Comparison of ENCODE assay signal across 8 cellular contexts in genomic region chr6:72619883-72620696, GRCh38. TPM values are rescaled to one million over a fixed set of nuclear protein-coding genes. Genes with fewer than 3 reads are reported as not detected.
DNase-seq lines count a peak whose midpoint lies in the region; ATAC-seq, FAIRE-seq and TF ChIP-seq lines count a peak whose summit lies in the region.

No MANE protein-coding gene starts in this region.

- CTCF ChIA-PET in HepG2 (lab: Yijun Ruan, JAX; ENCODE audit: low intra/inter-chr PET ratio, low total read pairs): no interaction called here
- CTCF ChIA-PET in activated naive CD4-positive, alpha-beta T cell treated with anti-CD3 and anti-CD28 coated beads, Interleukin-2, amount 10 ng/mL, durations not matched to agents 7 days and 5 days (lab: Charles Lee): interaction anchor here (0.7 to 2.9 kb wide), 8 partner anchors 11 to 843 kb away, joined by 3 to 22 read pairs (median 3); no protein-coding TSS in a partner anchor

- H3K9me3 Mint-ChIP-seq in activated naive CD4-positive, alpha-beta T cell treated with anti-CD3 and anti-CD28 coated beads, Interleukin-2, amount 10 ng/mL, durations not matched to agents 7 days and 5 days: no peaks in the 10 kb centered on the region

- TF ChIP-seq RAD21 in HepG2 (CRISPR knock-in tag; IDR thresholded peaks at IDR 0.05): no peak

- H3K27me3 Mint-ChIP-seq in activated naive CD4-positive, alpha-beta T cell treated with anti-CD3 and anti-CD28 coated beads, Interleukin-2, amount 10 ng/mL, durations not matched to agents 7 days and 5 days: peaks cover 7% of the 10 kb centered on the region

- peaks cover 2% of the 10 kb centered on the region for H3K36me3 Mint-ChIP-seq in activated naive CD4-positive, alpha-beta T cell treated with anti-CD3 and anti-CD28 coated beads, Interleukin-2, amount 10 ng/mL, durations not matched to agents 7 days and 5 days

- H3K4me1 Mint-ChIP-seq in activated naive CD4-positive, alpha-beta T cell treated with anti-CD3 and anti-CD28 coated beads, Interleukin-2, amount 10 ng/mL, durations not matched to agents 7 days and 5 days: peaks cover 57% of the 10 kb centered on the region

- peak overlapping the region; percentile 94 for H3K4me3 Mint-ChIP-seq in activated naive CD4-positive, alpha-beta T cell treated with anti-CD3 and anti-CD28 coated beads, Interleukin-2, amount 10 ng/mL, durations not matched to agents 7 days and 5 days

- no peak overlapping the region for H3K4me3 ChIP-seq in right lobe of liver
- H3K4me3 ChIP-seq in HepG2 (replicated peaks in 1 of 3; ENCODE audit: insufficient read depth in 1 of 3, low read depth in 2 of 3, low read length in 3 of 3): no peak overlapping the region
- no peak overlapping the region for H3K4me3 ChIP-seq in SJCRH30
- peak overlapping the region; percentile 63 for H3K4me3 ChIP-seq in left ventricle myocardium inferior
- peak overlapping the region in 3 of 4 donors; percentile 33 to 54 (median 53) for H3K4me3 ChIP-seq in sigmoid colon

- intact Hi-C loops in right lobe of liver (cut with DNase I): loop anchor here in 1 of 2 donors (10.0 kb wide), 1 partner anchor 515 kb away; no protein-coding TSS in a partner anchor
- intact Hi-C loops in HepG2 (cut with micrococcal nuclease; ENCODE audit: unreplicated experiment): no loop called here
- intact Hi-C loops in left ventricle myocardium inferior (cut with micrococcal nuclease): no loop called here
- intact Hi-C loops in sigmoid colon (cut with DNase I): loop anchor here (5.0 kb wide), 1 partner anchor 507 kb away; no protein-coding TSS in a partner anchor

- TF ChIP-seq CTCF in right lobe of liver (IDR thresholded peaks at IDR 0.05) (no peak), HepG2 (CRISPR knock-in tag; IDR thresholded peaks at IDR 0.05) (no peak), left ventricle myocardium inferior (IDR thresholded peaks at IDR 0.05; ENCODE audit: borderline replicate concordance) (no peak), sigmoid colon (IDR thresholded peaks at IDR 0.05) (no peak)

- H3K9me3 ChIP-seq in right lobe of liver (no peaks in the 10 kb centered on the region), HepG2 (ENCODE audit: low read length) (no peaks in the 10 kb centered on the region), SJCRH30 (replicated peaks) (no peaks in the 10 kb centered on the region), left ventricle myocardium inferior (replicated peaks) (no peaks in the 10 kb centered on the region), sigmoid colon (no peaks in the 10 kb centered on the region)

- POLR2A ChIA-PET in HepG2 (lab: Yijun Ruan, JAX): no interaction called here

- no peak overlapping the region for H3K4me2 ChIP-seq in HepG2 (ENCODE audit: low read depth, low read length)

- H2AFZ ChIP-seq in HepG2 (ENCODE audit: low read length): no peak overlapping the region

- peak overlapping the region; percentile 97 for H3K27ac Mint-ChIP-seq in activated naive CD4-positive, alpha-beta T cell treated with anti-CD3 and anti-CD28 coated beads, Interleukin-2, amount 10 ng/mL, durations not matched to agents 7 days and 5 days

- H3K36me3 ChIP-seq in right lobe of liver: no peaks in the 10 kb centered on the region
- H3K36me3 ChIP-seq in HepG2 (replicated peaks in 1 of 2; ENCODE audit: control insufficient read depth in 1 of 2, insufficient read depth in 2 of 2, low read length in 2 of 2): no peaks in the 10 kb centered on the region
- H3K36me3 ChIP-seq in SJCRH30: no peaks in the 10 kb centered on the region
- H3K36me3 ChIP-seq in left ventricle myocardium inferior: no peaks in the 10 kb centered on the region
- no peaks in the 10 kb centered on the region for H3K36me3 ChIP-seq in sigmoid colon

- in situ Hi-C loops in HepG2 (cut with HindIII; ENCODE audit: extremely low pct_ligation_motif_present, low pct_unique_long_range_greater_than_20kb): loop anchor here (10.0 kb wide), 1 partner anchor 515 kb away; no protein-coding TSS in a partner anchor

- no peak for FAIRE-seq in HepG2 (lab: Jason Lieb, UNC)

- DNase-seq in right lobe of liver (peak in 2 of 3 donors; percentile 19 to 44), HepG2 (ENCODE audit: low spot score) (no peak), SJCRH30 (peak; percentile 11 to 31), left ventricle myocardium inferior (peak; percentile 18), sigmoid colon (no peak), LoVo (ENCODE audit: low spot score) (no peak)
- DNase-seq in activated naive CD4-positive, alpha-beta T cell treated with anti-CD3 and anti-CD28 coated beads, Interleukin-2, amount 10 ng/mL, durations not matched to agents 7 days and 5 days: peak; percentile 71

- peaks cover 0 to 8% of the 10 kb centered on the region in 2 donors for H3K27me3 ChIP-seq in right lobe of liver
- H3K27me3 ChIP-seq in HepG2 (ENCODE audit: control insufficient read depth in 1 of 2, insufficient read depth in 2 of 2, low read length in 2 of 2): peaks cover 4 to 25% of the 10 kb centered on the region in 2 experiments; a peak in 3 of 5 replicates
- H3K27me3 ChIP-seq in SJCRH30: no peaks in the 10 kb centered on the region
- H3K27me3 ChIP-seq in left ventricle myocardium inferior (ENCODE audit: low read depth): peaks cover 99% of the 10 kb centered on the region
- peaks cover 13 to 50% (median 34%) of the 10 kb centered on the region in 3 donors for H3K27me3 ChIP-seq in sigmoid colon

- WGBS in right lobe of liver (ENCODE audit: insufficient coverage, low coverage, low lambda C conversion rate, missing lambda C conversion rate): under 1% methylated on average over 31 of the region's 31 CpGs
- 28% methylated on average over 30 of the region's 31 CpGs for WGBS in HepG2 (ENCODE audit: low lambda C conversion rate)
- WGBS in sigmoid colon, 2 donors: 5 to 7% methylated on average over 31 of the region's 31 CpGs

- TF ChIP-seq EP300 in HepG2 (IDR thresholded peaks at IDR 0.05; ENCODE audit: low read depth in 2 of 2, low read length in 2 of 2) (no peak), HepG2 (CRISPR knock-in tag; IDR thresholded peaks at IDR 0.05; ENCODE audit: borderline replicate concordance) (no peak), sigmoid colon (IDR thresholded peaks at IDR 0.05) (no peak)

- H3K79me2 ChIP-seq in HepG2 (ENCODE audit: insufficient read depth, low read length): no peaks in the 10 kb centered on the region

- H3K27ac ChIP-seq in right lobe of liver (no peak overlapping the region), HepG2 (ENCODE audit: extremely low read length, insufficient read depth, low read length) (no peak overlapping the region), SJCRH30 (no peak overlapping the region), left ventricle myocardium inferior (replicated peaks) (no peak overlapping the region), sigmoid colon (peak overlapping the region in 1 of 4 donors; percentile 14)

- TF ChIP-seq POLR2A in right lobe of liver (IDR thresholded peaks at IDR 0.05) (no peak), HepG2 (IDR thresholded peaks at IDR 0.05; ENCODE audit: insufficient read depth in 1 of 2, low read depth in 2 of 2, low read length in 2 of 2) (no peak), sigmoid colon (IDR thresholded peaks at IDR 0.05) (no peak)

- H4K20me1 ChIP-seq in HepG2 (ENCODE audit: insufficient read depth, low read length): no peaks in the 10 kb centered on the region; the same call in 1 of the 2 replicates

- no TSS peak for BruUV-seq in HepG2 (replicated peaks; lab: Mats Ljungman, UMichigan)

- H3K9ac ChIP-seq in HepG2 (ENCODE audit: insufficient read depth, low read depth, low read length): no peak overlapping the region

- ATAC-seq in right lobe of liver (peak; percentile 40 to 61 (median 52)), HepG2 (no peak), HG03039 (IDR thresholded peaks at IDR 0.05; ENCODE audit: unreplicated experiment) (peak; percentile 69)

- H3K4me1 ChIP-seq in right lobe of liver (peaks cover 0 to 24% (median 0%) of the 10 kb centered on the region in 4 donors), HepG2 (ENCODE audit: insufficient read depth, low read length) (no peaks in the 10 kb centered on the region), SJCRH30 (no peaks in the 10 kb centered on the region), left ventricle myocardium inferior (peaks cover 38% of the 10 kb centered on the region), sigmoid colon (peaks cover 0 to 39% (median 36%) of the 10 kb centered on the region in 4 donors)

TF ChIP-seq in HepG2, 621 proteins besides CTCF, POLR2A, EP300 and RAD21 (continues in another document):
- no peak for TF ChIP-seq ZNF720 (CRISPR knock-in tag; IDR thresholded peaks at IDR 0.05)

RNA-seq across cellular contexts. Expression of gene KCNQ5, which starts 1.8 kb away (rescaled TPM):
- total RNA-seq in right lobe of liver (under 1 TPM in 2 of 6 experiments, not detected in 4; 0.04 to 0.11 TPM), HepG2 (2016; rRNA removed; fragmentation: Illumina TruSeq; extraction: Trizol) (not detected in 2 replicates), left ventricle myocardium inferior (0.11 TPM), sigmoid colon (1 to 10 TPM in 3 of 4 donors, under 1 TPM in 1; 0.49 to 2.1 (median 1.4) TPM)
- not detected in 2 replicates for total RNA-seq in HepG2 (2016; cell fraction: cytosol; rRNA removed; fragmentation: Illumina TruSeq; extraction: Trizol; ENCODE audit: low read depth)
- total RNA-seq in HepG2 (2016; cell fraction: insoluble cytoplasmic fraction; rRNA removed; fragmentation: Illumina TruSeq; extraction: Trizol): not detected in 2 replicates
- not detected in 2 replicates for total RNA-seq in HepG2 (2016; cell fraction: membrane; rRNA removed; fragmentation: Illumina TruSeq; extraction: Trizol)
- total RNA-seq in HepG2 (2016; cell fraction: nucleus; rRNA removed; fragmentation: Illumina TruSeq; extraction: Trizol): not detected in 2 replicates
- polyA plus RNA-seq in HepG2 (2011; rRNA removed) (0.04 TPM in 1 of 2 replicates, not detected in the other), sigmoid colon (1 to 10 TPM in 1 of 3 donors, not detected in 2; 1.1 TPM)
- 0.05 TPM in 1 of 2 replicates, not detected in the other for polyA plus RNA-seq in HepG2 (2011; cell fraction: cytosol; rRNA removed)
- polyA plus RNA-seq in HepG2 (2011; cell fraction: nucleus; rRNA removed): 0.05 TPM in 1 of 2 replicates, not detected in the other
- not detected in 2 replicates for polyA plus RNA-seq in HepG2 (2012)
- polyA plus RNA-seq in HepG2 (2016; cell fraction: cytosol; fragmentation: Illumina TruSeq; extraction: Trizol; ENCODE audit: low read depth): not detected in 2 replicates
- 0.11 TPM in 1 of 2 replicates, not detected in the other for polyA plus RNA-seq in HepG2 (2016; cell fraction: insoluble cytoplasmic fraction; fragmentation: Illumina TruSeq; extraction: Trizol; ENCODE audit: low read depth)
- polyA plus RNA-seq in HepG2 (2016; cell fraction: membrane; fragmentation: Illumina TruSeq; extraction: Trizol; ENCODE audit: low read depth): not detected in 2 replicates
- 0.12 and 0.40 TPM in 2 replicates for polyA plus RNA-seq in HepG2 (2016; cell fraction: nucleus; fragmentation: Illumina TruSeq; extraction: Trizol; ENCODE audit: insufficient read depth, low read depth)
- polyA minus RNA-seq in HepG2 (2011; rRNA and poly(A)+ RNA removed; ENCODE audit: low replicate concordance): not detected in 2 replicates
- polyA minus RNA-seq in HepG2 (2011; cell fraction: cytosol; rRNA and poly(A)+ RNA removed): not detected in 2 replicates
- polyA minus RNA-seq in HepG2 (2011; cell fraction: nucleus; rRNA and poly(A)+ RNA removed): not detected in 2 replicates
- total RNA-seq in SJCRH30 (2014; rRNA removed; shearing (Covaris generic)): not detected in 2 replicates

Comparison
In these comparisons a context has a peak if more than half of its experiments do, and no peak if none do; other contexts are left out.
1. DNase-seq: peak in right lobe of liver (2 of 3), SJCRH30 (2 of 2), activated naive CD4-positive, alpha-beta T cell treated with anti-CD3 and anti-CD28 coated beads, Interleukin-2, amount 10 ng/mL, durations not matched to agents 7 days and 5 days (single experiment) and left ventricle myocardium inferior (single experiment); none in HepG2 (single experiment), sigmoid colon (single experiment) and LoVo (single experiment).
2. H3K4me3 ChIP-seq: peak in left ventricle myocardium inferior (single experiment) and sigmoid colon (3 of 4); none in right lobe of liver (0 of 3), HepG2 (0 of 3) and SJCRH30 (single experiment).